In genomic region chr10:63128443-63128842, GRCh38 we compare ENCODE assay signal across 19 cellular contexts.
"Had no signal": no experiment of that assay in that cellular context is flagged by ENCODE, and none has a peak within 500 bp of the region (broad histone marks: within the 10 kb centered on the region; RNA-seq: fewer than 3 reads in every experiment).

No MANE protein-coding gene starts in this region.

- DNase-seq: activated CD4-positive, alpha-beta memory T cell treated with anti-CD3 and anti-CD28 coated beads, Interleukin-2, amount 10 ng/mL, durations not matched to agents 7 days and 5 days; activated CD4-positive, alpha-beta T cell treated with anti-CD3 and anti-CD28 coated beads for 36 hours; activated T-cell treated with anti-CD3 and anti-CD28 coated beads, Interleukin-2, amount 50 U/mL, for 24 hours; amniotic stem cell; brain microvascular endothelial cell; effector memory CD4-positive, alpha-beta T cell; islet precursor cell; left lung; naive thymus-derived CD8-positive, alpha-beta T cell; retina; WERI-Rb-1 had no signal

- H3K27ac ChIP-seq: brain microvascular endothelial cell, gastroesophageal sphincter, left lung, neutrophil, suprapubic skin, WERI-Rb-1 had no signal

- H3K36me3 Mint-ChIP-seq: activated naive CD4-positive, alpha-beta T cell treated with anti-CD3 and anti-CD28 coated beads, Interleukin-2, amount 50 U/mL, for 24 hours; stimulated activated memory B cell treated with anti-CD40 and anti-IgM and Interleukin-4, amounts not matched to agents 10 μg/mL and 1 μg/mL and 100 μg/mL, for 72 hours had no signal

- H3K36me3 ChIP-seq: brain microvascular endothelial cell, gastroesophageal sphincter, left lung, neutrophil, suprapubic skin, WERI-Rb-1 had no signal

- H3K27me3 Mint-ChIP-seq: activated CD4-positive, alpha-beta memory T cell treated with anti-CD3 and anti-CD28 coated beads, Interleukin-2, amount 10 ng/mL, durations not matched to agents 7 days and 5 days; activated naive CD4-positive, alpha-beta T cell treated with anti-CD3 and anti-CD28 coated beads, Interleukin-2, amount 50 U/mL, for 24 hours; stimulated activated memory B cell treated with anti-CD40 and anti-IgM and Interleukin-4, amounts not matched to agents 10 μg/mL and 1 μg/mL and 100 μg/mL, for 72 hours; type B pancreatic cell had no signal

- H3K9me3 ChIP-seq: gastroesophageal sphincter, neutrophil, suprapubic skin had no signal

- H3K27me3 ChIP-seq: brain microvascular endothelial cell, gastroesophageal sphincter, left lung, suprapubic skin had no signal

- H3K4me1 Mint-ChIP-seq: central memory CD8-positive, alpha-beta T cell; stimulated activated memory B cell treated with anti-CD40 and anti-IgM and Interleukin-4, amounts not matched to agents 10 μg/mL and 1 μg/mL and 100 μg/mL, for 72 hours had no signal

- H3K9me3 Mint-ChIP-seq: T-helper 1 cell treated with Interleukin-12 subunit alpha and Interleukin-12 subunit beta and Interleukin-4 antibody, amounts not matched to agents 30 μg/mL and 1 μg/mL, for 36 hours had no signal

- H3K4me3 Mint-ChIP-seq: activated CD4-positive, alpha-beta memory T cell treated with anti-CD3 and anti-CD28 coated beads, Interleukin-2, amount 10 ng/mL, durations not matched to agents 7 days and 5 days; activated CD4-positive, alpha-beta T cell treated with anti-CD3 and anti-CD28 coated beads for 36 hours; activated naive CD4-positive, alpha-beta T cell treated with anti-CD3 and anti-CD28 coated beads, Interleukin-2, amount 50 U/mL, for 24 hours; activated T-cell treated with anti-CD3 and anti-CD28 coated beads, Interleukin-2, amount 50 U/mL, for 24 hours; central memory CD8-positive, alpha-beta T cell; naive thymus-derived CD8-positive, alpha-beta T cell; stimulated activated memory B cell treated with anti-CD40 and anti-IgM and Interleukin-4, amounts not matched to agents 10 μg/mL and 1 μg/mL and 100 μg/mL, for 72 hours; T-helper 1 cell treated with Interleukin-12 subunit alpha and Interleukin-12 subunit beta and Interleukin-4 antibody, amounts not matched to agents 30 μg/mL and 1 μg/mL, for 36 hours; type B pancreatic cell had no signal

- H3K4me3 ChIP-seq: gastroesophageal sphincter, left lung, suprapubic skin had no signal

- H3K27ac Mint-ChIP-seq: activated CD4-positive, alpha-beta memory T cell treated with anti-CD3 and anti-CD28 coated beads, Interleukin-2, amount 10 ng/mL, durations not matched to agents 7 days and 5 days; activated CD4-positive, alpha-beta T cell treated with anti-CD3 and anti-CD28 coated beads for 36 hours; activated naive CD4-positive, alpha-beta T cell treated with anti-CD3 and anti-CD28 coated beads, Interleukin-2, amount 50 U/mL, for 24 hours; activated T-cell treated with anti-CD3 and anti-CD28 coated beads, Interleukin-2, amount 50 U/mL, for 24 hours; naive thymus-derived CD8-positive, alpha-beta T cell; stimulated activated memory B cell treated with anti-CD40 and anti-IgM and Interleukin-4, amounts not matched to agents 10 μg/mL and 1 μg/mL and 100 μg/mL, for 72 hours; T-helper 1 cell treated with Interleukin-12 subunit alpha and Interleukin-12 subunit beta and Interleukin-4 antibody, amounts not matched to agents 30 μg/mL and 1 μg/mL, for 36 hours; type B pancreatic cell had no signal

- H3K4me1 ChIP-seq: left lung had no signal
